ENCODE assay signal across 8 cellular contexts in the genomic region with DNA sequence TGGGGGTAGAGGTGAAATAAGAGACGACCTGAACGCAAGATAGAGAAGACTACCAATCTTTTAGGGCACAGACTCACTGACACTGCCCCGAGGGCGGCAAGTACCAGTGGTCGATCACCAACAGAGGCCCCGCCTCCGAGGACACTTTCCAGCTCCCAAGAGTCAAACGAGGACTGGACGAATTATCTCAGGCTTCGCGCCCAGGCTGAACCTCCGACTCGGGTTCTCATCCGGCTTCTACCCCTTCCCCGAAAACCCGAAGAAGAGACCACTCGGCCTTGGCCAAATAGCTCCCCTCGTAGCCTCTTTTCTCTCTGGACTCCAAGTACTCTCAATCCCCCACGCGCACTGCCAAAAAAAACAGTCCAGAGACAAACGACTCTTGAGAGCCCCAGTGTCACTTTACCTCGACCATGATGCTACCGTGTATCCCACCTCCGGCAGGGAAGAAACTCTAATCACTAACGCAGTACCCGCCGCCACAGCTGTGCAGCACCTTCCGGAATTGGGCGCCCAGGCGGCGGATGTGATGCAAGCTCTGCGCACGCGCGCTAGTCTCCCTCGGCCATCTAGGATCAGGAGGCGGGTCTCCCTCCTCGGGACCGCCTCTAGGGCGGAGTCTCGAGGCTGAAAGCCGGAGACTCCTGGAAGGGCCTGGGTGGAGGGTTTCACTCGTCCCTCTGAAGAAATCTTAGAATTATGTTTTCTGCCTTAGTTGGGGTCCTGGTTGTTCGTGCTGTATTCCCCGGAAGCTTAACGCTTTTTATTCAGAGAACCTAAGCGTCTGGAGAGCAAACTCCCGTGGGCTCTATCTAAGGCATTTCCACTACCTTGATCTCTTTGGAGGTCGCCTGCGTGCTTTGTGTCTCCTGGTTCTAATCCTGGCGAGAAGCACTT. TPM values are rescaled to one million over a fixed set of nuclear protein-coding genes. Genes with fewer than 3 reads are reported as not detected.
A peak's percentile ranks its signal among the peaks of the same experiment; 100 is the strongest.
DNase-seq lines count a peak whose midpoint lies in the region; ATAC-seq and TF ChIP-seq lines count a peak whose summit lies in the region.

A gene (minus strand): TSS at position 507 of the 897 bp plus-strand sequence. CDS start 92 bp downstream, at position 415.

- no peaks in the 10 kb centered on the region for H3K27me3 Mint-ChIP-seq in activated naive CD8-positive, alpha-beta T cell treated with anti-CD3 and anti-CD28 coated beads, Interleukin-2, amount 10 ng/mL, durations not matched to agents 7 days and 5 days
- peaks cover 6% of the 10 kb centered on the region for H3K27me3 Mint-ChIP-seq in glutamatergic neuron (ENCODE audit: unreplicated experiment)

- H3K9me3 Mint-ChIP-seq in activated naive CD8-positive, alpha-beta T cell treated with anti-CD3 and anti-CD28 coated beads, Interleukin-2, amount 10 ng/mL, durations not matched to agents 7 days and 5 days = no peaks in the 10 kb centered on the region
- peaks cover 3% of the 10 kb centered on the region for H3K9me3 Mint-ChIP-seq in glutamatergic neuron (ENCODE audit: unreplicated experiment)

- H3K4me1 ChIP-seq in osteoblast (ENCODE audit: insufficient read depth, low read length) = peaks cover 13% of the 10 kb centered on the region
- peaks cover 16 to 22% of the 10 kb centered on the region in 2 donors for H3K4me1 ChIP-seq in thoracic aorta (ENCODE audit: control insufficient read depth in 1 of 2, low read depth in 2 of 2)

- peaks cover 27% of the 10 kb centered on the region for H3K79me2 ChIP-seq in SU-DHL-6 (ENCODE audit: insufficient read depth, low read length)
- H3K79me2 ChIP-seq in osteoblast (ENCODE audit: insufficient read depth, low read length) = peaks cover 27% of the 10 kb centered on the region

- H3K27ac ChIP-seq in SU-DHL-6 (ENCODE audit: low read depth, low read length) = no peak within 1 kb of the TSS; the same call in 1 of the 2 replicates
- H3K27ac ChIP-seq in osteoblast (ENCODE audit: low read depth, low read length) = peak within 1 kb of the TSS; percentile 91
- peak within 1 kb of the TSS; percentile 80 to 84 for H3K27ac ChIP-seq in thoracic aorta

- peaks cover 13% of the 10 kb centered on the region for H3K4me1 Mint-ChIP-seq in activated naive CD8-positive, alpha-beta T cell treated with anti-CD3 and anti-CD28 coated beads, Interleukin-2, amount 10 ng/mL, durations not matched to agents 7 days and 5 days
- H3K4me1 Mint-ChIP-seq in glutamatergic neuron (ENCODE audit: low read depth, unreplicated experiment) = peaks cover 11% of the 10 kb centered on the region

- H3K36me3 Mint-ChIP-seq in activated naive CD8-positive, alpha-beta T cell treated with anti-CD3 and anti-CD28 coated beads, Interleukin-2, amount 10 ng/mL, durations not matched to agents 7 days and 5 days = peaks cover 3% of the 10 kb centered on the region
- H3K36me3 Mint-ChIP-seq in glutamatergic neuron (ENCODE audit: unreplicated experiment) = no peaks in the 10 kb centered on the region

- peak within 1 kb of the TSS; percentile 92 for H2AFZ ChIP-seq in SU-DHL-6 (ENCODE audit: low read depth, low read length, severe bottlenecking)
- H2AFZ ChIP-seq in osteoblast (ENCODE audit: low read length) = peak within 1 kb of the TSS; percentile 97

- H3F3A ChIP-seq in SU-DHL-6 (ENCODE audit: insufficient read depth) = peaks cover 5% of the 10 kb centered on the region; the same call in 1 of the 2 replicates

- peak within 1 kb of the TSS; percentile 99 for H3K27ac Mint-ChIP-seq in activated naive CD8-positive, alpha-beta T cell treated with anti-CD3 and anti-CD28 coated beads, Interleukin-2, amount 10 ng/mL, durations not matched to agents 7 days and 5 days
- H3K27ac Mint-ChIP-seq in glutamatergic neuron (ENCODE audit: unreplicated experiment) = peak within 1 kb of the TSS; percentile 96

- H3K27me3 ChIP-seq in SU-DHL-6 (ENCODE audit: low read length) (no peaks in the 10 kb centered on the region), osteoblast (ENCODE audit: insufficient read depth, low read length) (no peaks in the 10 kb centered on the region), thoracic aorta (replicated peaks; ENCODE audit: insufficient read depth) (no peaks in the 10 kb centered on the region)

- peak within 1 kb of the TSS; percentile 74 for H3K9ac ChIP-seq in SU-DHL-6 (ENCODE audit: low read length)

- H3K4me2 ChIP-seq in SU-DHL-6 (ENCODE audit: low read depth, low read length, poor library complexity, severe bottlenecking) (peak within 1 kb of the TSS; percentile 71), osteoblast (ENCODE audit: insufficient read depth, low read length) (peak within 1 kb of the TSS; percentile 100)

- H4K20me1 ChIP-seq in SU-DHL-6 (ENCODE audit: low read depth, low read length) = no peaks in the 10 kb centered on the region
- H4K20me1 ChIP-seq in osteoblast (ENCODE audit: insufficient read depth, low read length) = peaks cover 22% of the 10 kb centered on the region

- H3K4me3 Mint-ChIP-seq in activated naive CD8-positive, alpha-beta T cell treated with anti-CD3 and anti-CD28 coated beads, Interleukin-2, amount 10 ng/mL, durations not matched to agents 7 days and 5 days = peak within 1 kb of the TSS; percentile 100
- H3K4me3 Mint-ChIP-seq in glutamatergic neuron (ENCODE audit: unreplicated experiment) = peak within 1 kb of the TSS; percentile 98

- peak; percentile 81 for DNase-seq in GM12864 (ENCODE audit: low read depth)
- peak; percentile 72 for DNase-seq in NCI-H128 (lab: John Stamatoyannopoulos, UW; ENCODE audit: unreplicated experiment)
- peak; percentile 97 for DNase-seq in activated naive CD8-positive, alpha-beta T cell treated with anti-CD3 and anti-CD28 coated beads, Interleukin-2, amount 10 ng/mL, durations not matched to agents 7 days and 5 days
- DNase-seq in glutamatergic neuron = peak; percentile 97
- DNase-seq in osteoblast (ENCODE audit: insufficient read length, low spot score, missing footprints) = peak; percentile 93
- DNase-seq in thoracic aorta (ENCODE audit: low spot score) = peak; percentile 89

- peak; percentile 96 for ATAC-seq in HG02678 (IDR thresholded peaks at IDR 0.05; ENCODE audit: unreplicated experiment)
- ATAC-seq in activated naive CD8-positive, alpha-beta T cell treated with anti-CD3 and anti-CD28 coated beads, Interleukin-2, amount 10 ng/mL, durations not matched to agents 7 days and 5 days (ENCODE audit: low read depth) = peak; percentile 100
- peak; percentile 91 for ATAC-seq in thoracic aorta (ENCODE audit: insufficient number of reproducible peaks, low FRiP score, low read depth)

- POLR2A ChIA-PET in activated naive CD8-positive, alpha-beta T cell treated with anti-CD3 and anti-CD28 coated beads, Interleukin-2, amount 10 ng/mL, durations not matched to agents 7 days and 5 days (lab: Charles Lee) = interaction anchor here (0.5 to 1.4 kb wide), 4 partner anchors 66 to 1060 kb away, joined by 3 to 7 read pairs (median 3); no protein-coding TSS in a partner anchor

- H3K4me3 ChIP-seq in GM12864 (ENCODE audit: low read depth, low read length) (peak within 1 kb of the TSS; percentile 94), SU-DHL-6 (ENCODE audit: insufficient read depth, low read length, poor library complexity, severe bottlenecking) (peak within 1 kb of the TSS; percentile 86), osteoblast (ENCODE audit: insufficient read depth, low read length) (peak within 1 kb of the TSS; percentile 96), thoracic aorta (peak within 1 kb of the TSS; percentile 88)

- H3K9me3 ChIP-seq in SU-DHL-6 (ENCODE audit: insufficient read depth, low read length) = no peaks in the 10 kb centered on the region
- H3K9me3 ChIP-seq in osteoblast (ENCODE audit: low read depth, low read length) = no peaks in the 10 kb centered on the region
- no peaks in the 10 kb centered on the region for H3K9me3 ChIP-seq in thoracic aorta

- H3K9me2 ChIP-seq in SU-DHL-6 (replicated peaks; ENCODE audit: insufficient read depth, low read length) = no peaks in the 10 kb centered on the region

- peaks cover 21% of the 10 kb centered on the region for H3K36me3 ChIP-seq in SU-DHL-6 (ENCODE audit: low read length)
- peaks cover 27% of the 10 kb centered on the region for H3K36me3 ChIP-seq in osteoblast (ENCODE audit: insufficient read depth, low read length)
- H3K36me3 ChIP-seq in thoracic aorta = peaks cover 13% of the 10 kb centered on the region

- TF ChIP-seq CTCF in GM12864 (IDR thresholded peaks at IDR 0.05; ENCODE audit: low read depth, low read length, missing control alignments) = peak; percentile 8
- no peak for TF ChIP-seq CTCF in SU-DHL-6 (IDR thresholded peaks at IDR 0.05; ENCODE audit: insufficient read depth, low read length, poor library complexity, severe bottlenecking)
- TF ChIP-seq CTCF in glutamatergic neuron (IDR thresholded peaks at IDR 0.05; ENCODE audit: partially characterized antibody, unreplicated experiment) = no peak
- no peak for TF ChIP-seq CTCF in osteoblast (IDR thresholded peaks at IDR 0.05; ENCODE audit: extremely low read depth, low read depth, low read length)
- peak; percentile 50 for TF ChIP-seq CTCF in thoracic aorta (IDR thresholded peaks at IDR 0.05)

RNA-seq across cellular contexts. Expression of the gene that starts here (rescaled TPM):
- total RNA-seq in activated naive CD8-positive, alpha-beta T cell treated with anti-CD3 and anti-CD28 coated beads, Interleukin-2, amount 10 ng/mL, durations not matched to agents 7 days and 5 days = 10 to 100 TPM; 74.4 to 80.8 TPM
- 79.7 TPM for total RNA-seq in glutamatergic neuron (ENCODE audit: unreplicated experiment)
- 79.9 and 81.8 TPM in 2 replicates for total RNA-seq in osteoblast
- total RNA-seq in thoracic aorta = 10 to 100 TPM; 18.4 to 42.5 TPM

Comparison
In these comparisons a context has a peak if more than half of its experiments do, and no peak if none do; other contexts are left out.
1. CTCF ChIP-seq: peak in GM12864 (single experiment) and thoracic aorta (single experiment); none in SU-DHL-6 (single experiment), glutamatergic neuron (single experiment) and osteoblast (single experiment).
2. Peak in every context shown above with its lines, with median percentiles within 50 percentile points of each other: DNase-seq, H3K4me3 ChIP-seq and ATAC-seq.